In genomic region chr2:219551863-219552381, GRCh38 we compare ENCODE assay signal across 6 cellular contexts. TPM values are rescaled to one million over a fixed set of nuclear protein-coding genes. Genes with fewer than 3 reads are reported as not detected.
DNase-seq lines count a peak whose midpoint lies in the region; ATAC-seq and TF ChIP-seq lines count a peak whose summit lies in the region.

No MANE protein-coding gene starts in this region.

- H3F3A ChIP-seq in smooth muscle cell (ENCODE audit: low read depth), result no peaks in the 10 kb centered on the region

- H3K27ac Mint-ChIP-seq in IgD-negative memory B cell, result peak overlapping the region in 2 of 3 donors; percentile 5 to 10

- DNase-seq in smooth muscle cell (lab: John Stamatoyannopoulos, UW; ENCODE audit: unreplicated experiment) (no peak), DMS 273 treated with DMSO at 0.1 percent for 48 hours (lab: John Stamatoyannopoulos, UW) (no peak), NCI-H128 (lab: John Stamatoyannopoulos, UW; ENCODE audit: unreplicated experiment) (no peak)

- WGBS in esophagus, 2 donors, result 2% methylated on average over 31 of the region's 31 CpGs
- 3% methylated on average over 28 of the region's 31 CpGs for WGBS in smooth muscle cell (ENCODE audit: low lambda C conversion rate)

- peak overlapping the region in 3 of 4 donors; percentile 17 to 87 (median 59) for H3K4me3 Mint-ChIP-seq in IgD-negative memory B cell

- H3K27ac ChIP-seq in esophagus (ENCODE audit: low read depth in 2 of 2, low read length in 1 of 2) (no peak overlapping the region), smooth muscle cell (ENCODE audit: low read depth) (no peak overlapping the region)

- H3K27me3 ChIP-seq in esophagus (ENCODE audit: control insufficient read depth in 1 of 2, insufficient read depth in 2 of 2, low read length in 2 of 2), result no peaks in the 10 kb centered on the region
- no peaks in the 10 kb centered on the region for H3K27me3 ChIP-seq in smooth muscle cell (ENCODE audit: low read depth)

- peaks cover 5 to 15% of the 10 kb centered on the region in 2 donors for H3K4me1 ChIP-seq in esophagus (ENCODE audit: control insufficient read depth in 2 of 2, insufficient read depth in 2 of 2, low read length in 1 of 2)
- H3K4me1 ChIP-seq in smooth muscle cell (ENCODE audit: low read depth), result peaks cover 4% of the 10 kb centered on the region

- peak; percentile 5 for ATAC-seq in GM21360 (IDR thresholded peaks at IDR 0.05; ENCODE audit: unreplicated experiment)

- peaks cover 2% of the 10 kb centered on the region for H3K36me3 Mint-ChIP-seq in IgD-negative memory B cell

- TF ChIP-seq CTCF in smooth muscle cell (IDR thresholded peaks at IDR 0.05; ENCODE audit: borderline replicate concordance, insufficient read depth, poor library complexity, severe bottlenecking), result no peak

- peak overlapping the region; percentile 96 for H3K4me2 ChIP-seq in smooth muscle cell

- no peaks in the 10 kb centered on the region for H3K9me3 ChIP-seq in esophagus (ENCODE audit: control insufficient read depth in 2 of 2, insufficient read depth in 1 of 2, low read depth in 1 of 2, low read length in 1 of 2)
- no peaks in the 10 kb centered on the region for H3K9me3 ChIP-seq in smooth muscle cell (replicated peaks; ENCODE audit: low read depth)

- H3K36me3 ChIP-seq in esophagus (ENCODE audit: control insufficient read depth in 2 of 2, insufficient read depth in 2 of 2, low read length in 1 of 2) (peaks cover 0 to 4% of the 10 kb centered on the region in 2 donors), smooth muscle cell (ENCODE audit: low read depth) (no peaks in the 10 kb centered on the region)

- H4K20me1 ChIP-seq in smooth muscle cell (ENCODE audit: low read depth), result peaks cover 4% of the 10 kb centered on the region

- peaks cover 57% of the 10 kb centered on the region for H3K27me3 Mint-ChIP-seq in IgD-negative memory B cell

- no peaks in the 10 kb centered on the region for H3K9me3 Mint-ChIP-seq in IgD-negative memory B cell

- H3K4me1 Mint-ChIP-seq in IgD-negative memory B cell, result peaks cover 0 to 2% (median 1%) of the 10 kb centered on the region in 3 donors

- H3K9ac ChIP-seq in smooth muscle cell (ENCODE audit: low read depth), result no peak overlapping the region

- H3K4me3 ChIP-seq in esophagus (ENCODE audit: low read depth in 1 of 2, low read length in 2 of 2) (peak overlapping the region; percentile 52 to 71), smooth muscle cell (peak overlapping the region; percentile 61)

- H3K79me2 ChIP-seq in smooth muscle cell (ENCODE audit: low read depth), result no peaks in the 10 kb centered on the region

- peak overlapping the region; percentile 54 for H2AFZ ChIP-seq in smooth muscle cell (ENCODE audit: low read depth)

RNA-seq across cellular contexts. Expression of gene TMEM198, which starts 8.1 kb away (rescaled TPM):
- polyA plus RNA-seq in IgD-negative memory B cell (0.28 TPM), esophagus (1 to 10 TPM; 1.6 to 1.7 TPM), smooth muscle cell (3.3 and 8.5 TPM in 2 replicates)
- total RNA-seq in smooth muscle cell, result 3.3 and 6.9 TPM in 2 replicates

RNA-seq across cellular contexts. Expression of gene CHPF, which starts 8.3 kb away (rescaled TPM):
- polyA plus RNA-seq in IgD-negative memory B cell, result 3.9 TPM
- 10 to 100 TPM; 10.1 to 20.2 TPM for polyA plus RNA-seq in esophagus
- total RNA-seq in smooth muscle cell, result 141 and 156 TPM in 2 replicates
- 319 and 344 TPM in 2 replicates for polyA plus RNA-seq in smooth muscle cell

RNA-seq across cellular contexts. Expression of gene OBSL1, which starts 19.4 kb away (rescaled TPM):
- not detected for polyA plus RNA-seq in IgD-negative memory B cell
- 10 to 100 TPM; 19.9 to 28.6 TPM for polyA plus RNA-seq in esophagus
- total RNA-seq in smooth muscle cell, result 47.1 and 71.9 TPM in 2 replicates
- 51.1 and 67.9 TPM in 2 replicates for polyA plus RNA-seq in smooth muscle cell

RNA-seq across cellular contexts. Expression of gene INHA, which starts 20.2 kb away (rescaled TPM):
- polyA plus RNA-seq in IgD-negative memory B cell (not detected), esophagus (under 1 TPM; 0.24 to 0.71 TPM), smooth muscle cell (4.3 and 16.7 TPM in 2 replicates)
- total RNA-seq in smooth muscle cell, result 2.4 and 4.0 TPM in 2 replicates

RNA-seq across cellular contexts. Expression of gene ASIC4, which starts 37.6 kb away (rescaled TPM):
- polyA plus RNA-seq in IgD-negative memory B cell, result not detected
- polyA plus RNA-seq in esophagus, result under 1 TPM; 0.01 to 0.02 TPM
- total RNA-seq in smooth muscle cell, result 0.49 TPM in 1 of 2 replicates, not detected in the other
- polyA plus RNA-seq in smooth muscle cell, result 0.32 and 1.7 TPM in 2 replicates

Comparison
In these comparisons a context has a peak if more than half of its experiments do, and no peak if none do; other contexts are left out.
1. RNA of gene CHPF, which starts 8.3 kb away (polyA plus RNA-seq): 319 to 344 TPM in smooth muscle cell; 10.1 to 20.2 TPM in esophagus and 3.9 TPM in IgD-negative memory B cell (single experiment); every median in the first group is over 10 times any median in the second.
2. RNA of gene OBSL1, which starts 19.4 kb away (polyA plus RNA-seq): 51.1 to 67.9 TPM in smooth muscle cell and 19.9 to 28.6 TPM in esophagus; not detected in IgD-negative memory B cell (single experiment); every median in the first group is over 10 times any median in the second.